15 cellular contexts compared by ENCODE assay signal in genomic region chr15:29765234-29765841, GRCh38.
"Had no signal": no experiment of that assay in that cellular context is flagged by ENCODE, and none has a peak within 500 bp of the region (broad histone marks: within the 10 kb centered on the region; RNA-seq: fewer than 3 reads in every experiment).

No MANE protein-coding gene starts in this region.

- H3K4me3 ChIP-seq: breast epithelium, esophagus squamous epithelium, skin epidermis had no signal

- ATAC-seq: activated T-helper 17 cell treated with anti-CD3 and anti-CD28 coated beads, Interleukin-2, amount 50 U/mL, for 72 hours; left colon had no signal

- DNase-seq: activated CD4-positive, alpha-beta T cell treated with anti-CD3 and anti-CD28 coated beads for 1 hour; activated CD4-positive, alpha-beta T cell treated with anti-CD3 and anti-CD28 coated beads, Interleukin-2, amount 50 U/mL, for 4 hours; activated naive CD4-positive, alpha-beta T cell treated with Interleukin-2 at 50 U/mL for 16 hours; anterior cingulate cortex; esophagus squamous epithelium; naive B cell; SK-N-SH; stimulated activated CD4-positive, alpha-beta T cell treated with anti-CD3 and anti-CD28 coated beads, Interleukin-4, amount 100 ng/mL, for 24 hours; stimulated activated naive CD4-positive, alpha-beta T cell; T-helper 1 cell; trophoblast cell had no signal
